In genomic region chr13:46575321-46575721, GRCh38 we compare ENCODE assay signal across 1 cellular context.
TF ChIP-seq lines count a peak whose summit lies in the region.

No MANE protein-coding gene starts in this region.

TF ChIP-seq in GM12878, 131 proteins besides CTCF, POLR2A, EP300 and RAD21 (continued from another document and continues in another):
- TF ChIP-seq SKIL (IDR thresholded peaks at IDR 0.05; ENCODE audit: low read depth, poor library complexity, severe bottlenecking) (peak; percentile 88), SIN3A (IDR thresholded peaks at IDR 0.05; ENCODE audit: low read depth, low read length) (0 out of 2 replicates have a peak, but pooled peaks have one; percentile 13), SMARCA5 (IDR thresholded peaks at IDR 0.05) (0 out of 2 replicates have a peak, but pooled peaks have one; percentile 50), EGR1 (IDR thresholded peaks at IDR 0.05; ENCODE audit: borderline replicate concordance in 1 of 2, low read depth in 2 of 2, low read length in 2 of 2) (peak in 1 of 2 experiments; percentile 64; a peak in 1 of 3 replicates), BRCA1 (IDR thresholded peaks at IDR 0.05; ENCODE audit: low read depth, low read length) (no peak), POLR2AphosphoS2 (IDR thresholded peaks at IDR 0.05; ENCODE audit: low read depth, low read length) (0 out of 2 replicates have a peak, but pooled peaks have one; percentile 49), CBX3 (IDR thresholded peaks at IDR 0.05; ENCODE audit: borderline replicate concordance, low read depth) (no peak), ZBTB40 (IDR thresholded peaks at IDR 0.05; ENCODE audit: borderline replicate concordance) (no peak), TCF12 (IDR thresholded peaks at IDR 0.05; ENCODE audit: low read depth, low read length) (peak; percentile 90), TBL1XR1 (IDR thresholded peaks at IDR 0.05; ENCODE audit: low read depth, low read length) (peak; percentile 13; the same call in 1 of the 2 replicates), ELK1 (IDR thresholded peaks at IDR 0.05; ENCODE audit: low read depth, low read length) (no peak), TAF1 (IDR thresholded peaks at IDR 0.05; ENCODE audit: borderline replicate concordance, low read depth, low read length) (peak; percentile 11; the same call in 1 of the 2 replicates), NBN (IDR thresholded peaks at IDR 0.05) (peak; percentile 89), RAD51 (IDR thresholded peaks at IDR 0.05) (peak; percentile 30; the same call in 1 of the 2 replicates), FOS (IDR thresholded peaks at IDR 0.05; ENCODE audit: borderline replicate concordance, extremely low read depth, insufficient read length) (no peak), SMAD1 (IDR thresholded peaks at IDR 0.05; ENCODE audit: low read depth, partially characterized antibody) (no peak), MLLT1 (IDR thresholded peaks at IDR 0.05) (peak; percentile 56), NKRF (conservative IDR thresholded peaks at IDR 0.05) (peak; percentile 35; the same call in 1 of the 2 replicates), RCOR1 (conservative IDR thresholded peaks at IDR 0.05; ENCODE audit: low read depth, low read length) (0 out of 2 replicates have a peak, but pooled peaks have one; percentile 32), CREB1 (IDR thresholded peaks at IDR 0.05; ENCODE audit: low read depth) (peak; percentile 32; the same call in 1 of the 2 replicates), ZNF24 (IDR thresholded peaks at IDR 0.05) (0 out of 2 replicates have a peak, but pooled peaks have one; percentile 35), BHLHE40 (IDR thresholded peaks at IDR 0.05; ENCODE audit: borderline replicate concordance in 1 of 2, low read depth in 2 of 2, low read length in 1 of 2) (peak; percentile 73 to 80; a peak in 2 of 4 replicates), ZNF622 (IDR thresholded peaks at IDR 0.05) (no peak), RELA (IDR thresholded peaks at IDR 0.05; ENCODE audit: borderline replicate concordance, partially characterized antibody) (peak; percentile 31), SIX5 (IDR thresholded peaks at IDR 0.05; ENCODE audit: low read depth, low read length, severe bottlenecking) (no peak), CEBPB (IDR thresholded peaks at IDR 0.05; ENCODE audit: borderline replicate concordance in 1 of 2, low read depth in 2 of 2, low read length in 2 of 2) (peak in 1 of 2 experiments; percentile 47; a peak in 1 of 4 replicates), YBX1 (IDR thresholded peaks at IDR 0.05) (no peak), CHD2 (IDR thresholded peaks at IDR 0.05; ENCODE audit: borderline replicate concordance, low read depth, low read length) (peak; percentile 66), BACH1 (IDR thresholded peaks at IDR 0.05; ENCODE audit: borderline replicate concordance) (peak; percentile 22; the same call in 1 of the 2 replicates), RELB (IDR thresholded peaks at IDR 0.05; ENCODE audit: low read depth) (peak; percentile 85; the same call in 1 of the 2 replicates), PKNOX1 (IDR thresholded peaks at IDR 0.05) (peak; percentile 30; the same call in 1 of the 2 replicates), IKZF2 (IDR thresholded peaks at IDR 0.05) (peak; percentile 83 to 94; a peak in 3 of 4 replicates), E2F4 (IDR thresholded peaks at IDR 0.05; ENCODE audit: low read depth, low read length) (no peak), YY1 (IDR thresholded peaks at IDR 0.05; ENCODE audit: low read depth, low read length) (0 out of 2 replicates have a peak, but pooled peaks have one; percentile 26), MYB (IDR thresholded peaks at IDR 0.05; ENCODE audit: borderline replicate concordance, low read depth, low read length) (0 out of 2 replicates have a peak, but pooled peaks have one; percentile 23), JUNB (IDR thresholded peaks at IDR 0.05) (peak; percentile 34; the same call in 1 of the 2 replicates), GABPA (IDR thresholded peaks at IDR 0.05; ENCODE audit: low read depth) (peak; percentile 41; the same call in 1 of the 2 replicates), TCF7 (IDR thresholded peaks at IDR 0.05; ENCODE audit: borderline replicate concordance) (0 out of 2 replicates have a peak, but pooled peaks have one; percentile 16), USF2 (IDR thresholded peaks at IDR 0.05; ENCODE audit: borderline replicate concordance, low read depth, low read length) (no peak), MTA2 (IDR thresholded peaks at IDR 0.05; ENCODE audit: low read depth) (peak; percentile 77), CBX5 (IDR thresholded peaks at IDR 0.05; ENCODE audit: low read depth) (0 out of 2 replicates have a peak, but pooled peaks have one; percentile 74), RUNX3 (IDR thresholded peaks at IDR 0.05; ENCODE audit: low read length) (peak; percentile 87), DPF2 (IDR thresholded peaks at IDR 0.05) (peak; percentile 63; the same call in 1 of the 2 replicates), SMAD5 (IDR thresholded peaks at IDR 0.05; ENCODE audit: low read depth) (no peak)
